Comparison of ENCODE assay signal across 8 cellular contexts in genomic region chr19:1507763-1508506, GRCh38. TPM values are rescaled to one million over a fixed set of nuclear protein-coding genes. Genes with fewer than 3 reads are reported as not detected.
DNase-seq lines count a peak whose midpoint lies in the region; ATAC-seq and TF ChIP-seq lines count a peak whose summit lies in the region.

No MANE protein-coding gene starts in this region.

- TF ChIP-seq POLR2A in HCT116 (IDR thresholded peaks at IDR 0.05; ENCODE audit: borderline replicate concordance, extremely low read depth, insufficient read depth, insufficient read length): peak; percentile 56

- H4K20me1 ChIP-seq in HCT116 (ENCODE audit: insufficient read depth) (no peaks in the 10 kb centered on the region), smooth muscle cell (ENCODE audit: low read depth) (no peaks in the 10 kb centered on the region)

- H3K27ac ChIP-seq in HCT116 (ENCODE audit: low read depth, low read length) (peak overlapping the region; percentile 96), smooth muscle cell (ENCODE audit: low read depth) (peak overlapping the region; percentile 80)

- peak; percentile 80 for ATAC-seq in HCT116
- no peak for ATAC-seq in GM21367 (IDR thresholded peaks at IDR 0.05; ENCODE audit: unreplicated experiment)

- POLR2A ChIA-PET in HCT116 (lab: Charles Lee): interaction anchor here (1.3 to 1.4 kb wide), 2 partner anchors 17 to 52 kb away, joined by 3 to 6 read pairs; partner anchors contain the start of gene REEP6

- intact Hi-C loops in HCT116 (cut with micrococcal nuclease): no loop called here

- no peak for TF ChIP-seq RAD21 in HCT116 (IDR thresholded peaks at IDR 0.05; ENCODE audit: low read depth)

- no peaks in the 10 kb centered on the region for H3K9me2 ChIP-seq in HCT116 (ENCODE audit: insufficient read depth)

- peaks cover 16% of the 10 kb centered on the region for H3F3A ChIP-seq in smooth muscle cell (ENCODE audit: low read depth)

- H3K4me3 ChIP-seq in HCT116 (replicated peaks in 1 of 2; ENCODE audit: low read depth in 1 of 2, low read length in 2 of 2) (peak overlapping the region; percentile 39 to 56), smooth muscle cell (peak overlapping the region; percentile 58)

- peaks cover 10% of the 10 kb centered on the region; the same call in 1 of the 2 replicates for H3K79me2 ChIP-seq in HCT116 (ENCODE audit: insufficient read depth, low read length)
- no peaks in the 10 kb centered on the region for H3K79me2 ChIP-seq in smooth muscle cell (ENCODE audit: low read depth)

- DNase-seq in AG09319 (ENCODE audit: extremely low read depth, low read depth): peak; percentile 93
- DNase-seq in HCT116 (ENCODE audit: low read depth, low spot score): peak; percentile 94
- peak; percentile 91 for DNase-seq in NCI-H226
- peak; percentile 81 to 89 for DNase-seq in activated CD4-positive, alpha-beta T cell treated with anti-CD3 and anti-CD28 coated beads for 24 hours (ENCODE audit: low read depth in 2 of 2)
- DNase-seq in cerebellar cortex (ENCODE audit: low spot score): peak; percentile 98
- peak; percentile 94 for DNase-seq in inferior parietal cortex (ENCODE audit: extremely low spot score)
- peak; percentile 75 for DNase-seq in smooth muscle cell (lab: John Stamatoyannopoulos, UW; ENCODE audit: unreplicated experiment)

- CTCF ChIA-PET in HCT116 (lab: Charles Lee): interaction anchor here (1.0 kb wide), 1 partner anchor 38 kb away, joined by 4 read pairs; no protein-coding TSS in a partner anchor

- no peaks in the 10 kb centered on the region for H3K9me3 ChIP-seq in HCT116 (ENCODE audit: control insufficient read depth in 1 of 2, insufficient read depth in 1 of 2, low read depth in 1 of 2, low read length in 2 of 2)
- no peaks in the 10 kb centered on the region for H3K9me3 ChIP-seq in smooth muscle cell (replicated peaks; ENCODE audit: low read depth)

- 4% methylated on average over 45 of the region's 46 CpGs for WGBS in smooth muscle cell (ENCODE audit: low lambda C conversion rate)

- peak overlapping the region; percentile 74 for H3K9ac ChIP-seq in HCT116 (ENCODE audit: low read length)
- H3K9ac ChIP-seq in smooth muscle cell (ENCODE audit: low read depth): peak overlapping the region; percentile 54

- H2AFZ ChIP-seq in HCT116 (ENCODE audit: low read depth, low read length, poor library complexity, severe bottlenecking): peak overlapping the region; percentile 82
- no peak overlapping the region for H2AFZ ChIP-seq in smooth muscle cell (ENCODE audit: low read depth)

- no TSS peak for BruUV-seq in HCT116 (replicated peaks; lab: Mats Ljungman, UMichigan)

- peak overlapping the region; percentile 92 for H3K4me2 ChIP-seq in HCT116 (ENCODE audit: low read length)
- H3K4me2 ChIP-seq in smooth muscle cell: peak overlapping the region; percentile 87

- H3K27me3 ChIP-seq in HCT116 (ENCODE audit: insufficient read depth, low read length): no peaks in the 10 kb centered on the region
- peaks cover 6% of the 10 kb centered on the region for H3K27me3 ChIP-seq in smooth muscle cell (ENCODE audit: low read depth)

- H3K36me3 ChIP-seq in HCT116 (ENCODE audit: control insufficient read depth in 1 of 2, insufficient read depth in 2 of 2, low read length in 2 of 2): no peaks in the 10 kb centered on the region
- no peaks in the 10 kb centered on the region for H3K36me3 ChIP-seq in smooth muscle cell (ENCODE audit: low read depth)

- no peak for TF ChIP-seq CTCF in AG09319 (IDR thresholded peaks at IDR 0.05; ENCODE audit: low read depth, low read length)
- TF ChIP-seq CTCF in HCT116 (IDR thresholded peaks at IDR 0.05 in 2 of 3, conservative IDR thresholded peaks at IDR 0.05 in 1 of 3; ENCODE audit: borderline replicate concordance in 1 of 3, insufficient read depth in 1 of 3, low read depth in 2 of 3, low read length in 2 of 3): no peak
- TF ChIP-seq CTCF in smooth muscle cell (IDR thresholded peaks at IDR 0.05; ENCODE audit: borderline replicate concordance, insufficient read depth, poor library complexity, severe bottlenecking): no peak

- RAD21 ChIA-PET in HCT116 (lab: Charles Lee; ENCODE audit: low non-redundant PET in 1 of 2, low total read pairs in 2 of 2, uncharacterized antibody in 2 of 2, unreplicated experiment in 2 of 2): no interaction called here

- H3K4me1 ChIP-seq in HCT116 (ENCODE audit: control insufficient read depth in 1 of 2, insufficient read depth in 2 of 2, low read length in 2 of 2): peaks cover 31 to 67% of the 10 kb centered on the region in 2 experiments
- H3K4me1 ChIP-seq in smooth muscle cell (ENCODE audit: low read depth): peaks cover 19% of the 10 kb centered on the region

TF ChIP-seq in HCT116, 20 proteins besides CTCF, POLR2A, EP300 and RAD21:
- TF ChIP-seq MAX (IDR thresholded peaks at IDR 0.05): peak; percentile 98
- TF ChIP-seq CEBPB (IDR thresholded peaks at IDR 0.05; ENCODE audit: low read depth): no peak
- TF ChIP-seq SP1 (IDR thresholded peaks at IDR 0.05; ENCODE audit: low read depth): peak; percentile 99
- peak; percentile 67; the same call in 1 of the 2 replicates for TF ChIP-seq CBX3 (IDR thresholded peaks at IDR 0.05; ENCODE audit: low read depth)
- TF ChIP-seq POLR2AphosphoS5 (IDR thresholded peaks at IDR 0.05; ENCODE audit: low read depth, low read length): peak; percentile 57
- TF ChIP-seq TCF7L2 (IDR thresholded peaks at IDR 0.05; ENCODE audit: borderline replicate concordance, extremely low read depth, insufficient read depth, insufficient read length): peak; percentile 74
- no peak for TF ChIP-seq ATF3 (IDR thresholded peaks at IDR 0.05)
TF ChIP-seq in HCT116: peak in this region for 5.

RNA-seq across cellular contexts. Expression of gene ADAMTSL5, which starts 4.9 kb away (rescaled TPM):
- total RNA-seq in HCT116 (2021; ENCODE audit: unreplicated experiment) (24.0 TPM), smooth muscle cell (11.1 and 16.4 TPM in 2 replicates)
- polyA plus RNA-seq in HCT116 (2012): 15.9 and 17.1 TPM in 2 replicates
- 24.3 and 37.6 TPM in 2 replicates for polyA plus RNA-seq in smooth muscle cell

RNA-seq across cellular contexts. Expression of gene PLK5, which starts 15.9 kb away (rescaled TPM):
- total RNA-seq in HCT116 (2021; ENCODE audit: unreplicated experiment): not detected
- 0.04 TPM in 1 of 2 replicates, not detected in the other for polyA plus RNA-seq in HCT116 (2012)
- total RNA-seq in smooth muscle cell: not detected in 2 replicates
- polyA plus RNA-seq in smooth muscle cell: 0.60 TPM in 1 of 2 replicates, not detected in the other

RNA-seq across cellular contexts. Expression of gene REEP6, which starts 17.0 kb away (rescaled TPM):
- total RNA-seq in HCT116 (2021; ENCODE audit: unreplicated experiment) (53.9 TPM), smooth muscle cell (5.2 and 7.0 TPM in 2 replicates)
- polyA plus RNA-seq in HCT116 (2012): 63.6 and 65.9 TPM in 2 replicates
- 15.1 and 18.7 TPM in 2 replicates for polyA plus RNA-seq in smooth muscle cell

RNA-seq across cellular contexts. Expression of gene PCSK4, which starts 17.8 kb away (rescaled TPM):
- total RNA-seq in HCT116 (2021; ENCODE audit: unreplicated experiment) (11.1 TPM), smooth muscle cell (1.4 and 1.7 TPM in 2 replicates)
- polyA plus RNA-seq in HCT116 (2012): 8.2 and 9.8 TPM in 2 replicates
- polyA plus RNA-seq in smooth muscle cell: 8.7 and 14.4 TPM in 2 replicates

RNA-seq across cellular contexts. Expression of gene C19orf25, which starts 28.9 kb away (rescaled TPM):
- total RNA-seq in HCT116 (2021; ENCODE audit: unreplicated experiment): 48.8 TPM
- 25.7 and 32.1 TPM in 2 replicates for polyA plus RNA-seq in HCT116 (2012)
- 10.0 and 15.2 TPM in 2 replicates for total RNA-seq in smooth muscle cell
- polyA plus RNA-seq in smooth muscle cell: 27.9 and 42.2 TPM in 2 replicates
